In the genomic region with DNA sequence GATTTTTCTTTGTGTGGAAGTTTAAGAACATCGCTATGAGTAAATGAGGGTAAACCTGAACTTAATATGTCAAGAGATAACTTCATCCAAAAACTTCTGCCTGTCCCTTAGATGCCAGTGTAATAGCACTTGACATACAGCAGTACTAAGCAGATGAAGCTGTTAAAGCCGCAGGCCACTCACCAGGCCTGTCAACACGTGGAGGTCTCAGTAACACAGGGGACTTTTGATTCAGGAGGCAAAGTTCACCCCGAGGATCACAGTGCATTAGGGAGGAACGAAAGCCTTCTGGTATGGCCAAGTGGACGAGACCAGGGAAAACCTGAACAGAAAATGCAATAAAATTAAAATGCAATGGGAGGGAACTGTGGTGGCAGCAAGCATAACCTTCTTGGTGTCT, we compare ENCODE assay signal across 28 cellular contexts.
"Had no signal": no experiment of that assay in that cellular context is flagged by ENCODE, and none has a peak within 500 bp of the region (broad histone marks: within the 10 kb centered on the region; RNA-seq: fewer than 3 reads in every experiment).

No MANE protein-coding gene starts in this region.

- H3K9me3 ChIP-seq: ovary, suprapubic skin, testis, tibial artery, upper lobe of right lung, uterus had no signal

- DNase-seq: natural killer cell; occipital lobe; ovary; posterior cingulate gyrus; psoas muscle; right cardiac atrium; spleen; stimulated activated CD4-positive, alpha-beta T cell treated with anti-CD3 and anti-CD28 coated beads, Interleukin-12 subunit alpha, Interleukin-12 subunit beta, amount 100 ng/mL, for 4 hours; stimulated activated CD4-positive, alpha-beta T cell treated with anti-CD3 and anti-CD28 coated beads, Interleukin-1b, Interleukin-23, amount 100 ng/mL, for 48 hours; stimulated activated CD4-positive, alpha-beta T cell treated with anti-CD3 and anti-CD28 coated beads, Interleukin-4, amount 100 ng/mL, for 1 hour; stimulated activated CD4-positive, alpha-beta T cell treated with anti-CD3 and anti-CD28 coated beads, Interleukin-4, amount 100 ng/mL, for 4 hours; stimulated activated CD8-positive, alpha-beta memory T cell treated with anti-CD3 and anti-CD28 coated beads, Interleukin-4, amount 100 ng/mL, for 48 hours; stimulated activated naive CD4-positive, alpha-beta T cell; stimulated activated naive CD8-positive, alpha-beta T cell treated with anti-CD3 and anti-CD28 coated beads, Interleukin-15, amount 100 ng/mL, for 72 hours; stimulated activated naive CD8-positive, alpha-beta T cell treated with anti-CD3 and anti-CD28 coated beads, Interleukin-15, Interleukin-2, amounts not matched to agents 100 U/mL and 50 U/mL, for 24 hours; substantia nigra; testis; tibial artery; transverse colon; upper lobe of right lung; uterus had no signal

- H3K79me2 ChIP-seq: parathyroid adenoma had no signal

- H3K4me1 ChIP-seq: parathyroid adenoma, psoas muscle, spleen, suprapubic skin, testis, tibial artery, transverse colon, upper lobe of right lung, uterus had no signal

- ATAC-seq: natural killer cell; psoas muscle; right cardiac atrium; sciatic nerve; stimulated activated memory B cell treated with anti-CD40 and anti-IgM and Interleukin-4, amounts not matched to agents 10 μg/mL and 1 μg/mL and 100 μg/mL, for 72 hours; stimulated activated naive CD8-positive, alpha-beta T cell treated with anti-CD3 and anti-CD28 coated beads, Interleukin-15, amount 100 ng/mL, for 72 hours; stimulated activated naive CD8-positive, alpha-beta T cell treated with anti-CD3 and anti-CD28 coated beads, Interleukin-15, Interleukin-2, amounts not matched to agents 100 U/mL and 50 U/mL, for 24 hours; upper lobe of right lung had no signal

- H3K27me3 ChIP-seq: neural progenitor cell, ovary, spleen, suprapubic skin, testis, tibial artery, transverse colon, upper lobe of right lung, uterus had no signal

- H3K36me3 ChIP-seq: neural progenitor cell, ovary, spleen, suprapubic skin, tibial artery, transverse colon, upper lobe of right lung, uterus had no signal

- H3K4me2 ChIP-seq: neural progenitor cell, smooth muscle cell had no signal

- H3K9ac ChIP-seq: neural progenitor cell, parathyroid adenoma had no signal

- H3K4me3 ChIP-seq: neural progenitor cell, ovary, psoas muscle, skin epidermis, smooth muscle cell, spleen, suprapubic skin, testis, tibial artery, transverse colon, upper lobe of right lung, uterus had no signal

- H2AFZ ChIP-seq: neural progenitor cell, parathyroid adenoma had no signal

- H3K27ac ChIP-seq: neural progenitor cell, ovary, parathyroid adenoma, psoas muscle, skin epidermis, spleen, suprapubic skin, testis, tibial artery, transverse colon, upper lobe of right lung, uterus had no signal
